14 cellular contexts compared by ENCODE assay signal in the genomic region with DNA sequence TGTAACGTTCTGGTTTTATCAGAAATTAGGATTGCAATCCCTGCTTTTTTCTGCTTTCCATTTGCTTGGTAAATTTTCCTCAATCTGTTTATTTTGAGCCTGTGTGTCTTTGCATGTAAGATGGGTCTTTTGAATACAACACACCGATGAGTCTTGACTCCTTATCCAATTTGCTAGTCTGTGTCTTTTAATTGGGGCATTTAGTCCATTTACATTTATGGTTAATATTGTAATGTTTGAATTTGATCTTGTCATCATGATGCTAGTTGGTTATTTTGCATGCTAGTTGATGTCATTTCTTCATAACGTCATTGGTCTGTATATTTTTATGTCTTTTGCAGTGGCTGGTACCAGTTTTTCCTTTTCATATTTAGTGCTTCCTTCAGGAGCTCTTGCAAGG. TPM values are rescaled to one million over a fixed set of nuclear protein-coding genes. Genes with fewer than 3 reads are reported as not detected.
"Had no signal": no experiment of that assay in that cellular context is flagged by ENCODE, and none has a peak within 500 bp of the region (broad histone marks: within the 10 kb centered on the region; RNA-seq: fewer than 3 reads in every experiment).

No MANE protein-coding gene starts in this region.

RNA-seq across cellular contexts. Expression of a gene that starts 34.5 kb away (rescaled TPM):
- total RNA-seq: stomach, subcutaneous adipose tissue, suprapubic skin, testis, thoracic aorta, thyroid gland, tibial nerve, transverse colon, upper lobe of left lung, upper lobe of right lung, ureter, urinary bladder, uterus, vagina had no signal
- polyA plus RNA-seq: stomach, urinary bladder had no signal
